10 cellular contexts compared by ENCODE assay signal in genomic region chr4:147981305-147981704, GRCh38.
DNase-seq lines count a peak whose midpoint lies in the region; ATAC-seq and TF ChIP-seq lines count a peak whose summit lies in the region.
"Had no signal": no experiment of that assay in that cellular context is flagged by ENCODE, and none has a peak within 500 bp of the region (broad histone marks: within the 10 kb centered on the region; RNA-seq: fewer than 3 reads in every experiment).

No MANE protein-coding gene starts in this region.

- no peak for TF ChIP-seq CTCF in astrocyte of the spinal cord (IDR thresholded peaks at IDR 0.05; ENCODE audit: low read depth, low read length)
- no peak for TF ChIP-seq CTCF in upper lobe of right lung (IDR thresholded peaks at IDR 0.05)

- DNase-seq in EL (peak; percentile 22), astrocyte of the spinal cord (ENCODE audit: low read depth, low spot score) (peak; percentile 66), NOMO-1 treated with dmso at 0.1 percent for 144 hours (lab: John Stamatoyannopoulos, UW; ENCODE audit: unreplicated experiment) (no peak), upper lobe of right lung (no peak), NCI-H2171 (lab: John Stamatoyannopoulos, UW) (no peak)
- DNase-seq in activated naive CD4-positive, alpha-beta T cell treated with anti-CD3 and anti-CD28 coated beads, Interleukin-2, amount 50 U/mL, for 16 hours: no peak
- DNase-seq: stimulated activated CD8-positive, alpha-beta memory T cell treated with anti-CD3 and anti-CD28 coated beads, Interleukin-4, amount 100 ng/mL, for 48 hours; T-helper 9 cell had no signal

- H3K4me3 ChIP-seq in astrocyte of the spinal cord (ENCODE audit: low read depth, low read length) (no peak overlapping the region), upper lobe of right lung (no peak overlapping the region)

- no peak overlapping the region for H3K27ac ChIP-seq in upper lobe of right lung

- no peaks in the 10 kb centered on the region for H3K4me1 ChIP-seq in upper lobe of right lung

- no peaks in the 10 kb centered on the region for H3K27me3 ChIP-seq in upper lobe of right lung

- ATAC-seq in GM19372 (IDR thresholded peaks at IDR 0.05; ENCODE audit: low read depth, unreplicated experiment): peak; percentile 87
- peak; percentile 98 for ATAC-seq in HG02973 (IDR thresholded peaks at IDR 0.05; ENCODE audit: unreplicated experiment)
- ATAC-seq in upper lobe of right lung: no peak

- intact Hi-C loops in upper lobe of right lung (cut with DNase I): no loop called here

- no peaks in the 10 kb centered on the region for H3K36me3 ChIP-seq in upper lobe of right lung

- no peaks in the 10 kb centered on the region for H3K9me3 ChIP-seq in upper lobe of right lung

- in situ Hi-C loops in astrocyte of the spinal cord (cut with HindIII; ENCODE audit: low sequenced_read_pairs): no loop called here

Comparison
In these comparisons a context has a peak if more than half of its experiments do, and no peak if none do; other contexts are left out.
1. DNase-seq: peak in EL (single experiment) and astrocyte of the spinal cord (single experiment); none in NOMO-1 treated with dmso at 0.1 percent for 144 hours (single experiment), upper lobe of right lung (single experiment), activated naive CD4-positive, alpha-beta T cell treated with anti-CD3 and anti-CD28 coated beads, Interleukin-2, amount 50 U/mL, for 16 hours (single experiment) and NCI-H2171 (single experiment).